In genomic region chr6:25490018-25490865, GRCh38 we compare ENCODE assay signal across 8 cellular contexts.
DNase-seq lines count a peak whose midpoint lies in the region; ATAC-seq and TF ChIP-seq lines count a peak whose summit lies in the region.

No MANE protein-coding gene starts in this region.

- no peak overlapping the region for H3K27ac ChIP-seq in adrenal gland

- peaks cover 15% of the 10 kb centered on the region for H3K36me3 Mint-ChIP-seq in T-cell

- no peak for TF ChIP-seq POLR2A in adrenal gland (IDR thresholded peaks at IDR 0.05)

- peak; percentile 83 for ATAC-seq in HG02610 (IDR thresholded peaks at IDR 0.05; ENCODE audit: unreplicated experiment)
- peak; percentile 69 to 83 (median 79) for ATAC-seq in T-cell (replicated peaks in 1 of 4)
- ATAC-seq in left cardiac atrium, result peak; percentile 77 to 88
- no peak for ATAC-seq in HG02623 (IDR thresholded peaks at IDR 0.05; ENCODE audit: unreplicated experiment)

- CTCF ChIA-PET in T-cell (lab: Charles Lee), result interaction anchor here (0.6 to 3.8 kb wide), 38 partner anchors 10 to 1030 kb away, joined by 3 to 112 read pairs (median 4); partner anchors contain the start of gene CARMIL1 (in 2 of the 2)

- H3K36me3 ChIP-seq in adrenal gland (replicated peaks in 1 of 2), result no peaks in the 10 kb centered on the region

- WGBS in adrenal gland, 4 donors, result 58 to 64% (median 61%) methylated on average over 9 of the region's 9 CpGs

- H3K4me1 ChIP-seq in adrenal gland (replicated peaks in 1 of 2), result peaks cover 0 to 12% of the 10 kb centered on the region in 2 donors

- H3K9me3 Mint-ChIP-seq in T-cell, result no peaks in the 10 kb centered on the region

- H3K27me3 ChIP-seq in adrenal gland, result no peaks in the 10 kb centered on the region

- intact Hi-C loops in adrenal gland (cut with DNase I), result loop anchor here in 1 of 2 donors (5.0 kb wide), 1 partner anchor 213 kb away; the partner anchor contains the start of gene CARMIL1
- intact Hi-C loops in left cardiac atrium (cut with DNase I), result loop anchor here in 1 of 2 donors (1.0 kb wide), 1 partner anchor 212 kb away; no protein-coding TSS in a partner anchor

- POLR2A ChIA-PET in T-cell (lab: Charles Lee), result interaction anchor here (0.5 to 0.6 kb wide), 4 partner anchors 101 to 484 kb away, joined by 3 to 5 read pairs (median 4); no protein-coding TSS in a partner anchor

- H3K4me3 ChIP-seq in adrenal gland (no peak overlapping the region), retinal pigment epithelial cell (ENCODE audit: low read length) (no peak overlapping the region)

- no peaks in the 10 kb centered on the region for H3K9me3 ChIP-seq in adrenal gland (replicated peaks in 1 of 3)

- H3K27ac Mint-ChIP-seq in T-cell, result peak overlapping the region; percentile 47 to 78

- DNase-seq in GM03348 (ENCODE audit: low spot score) (peak; percentile 85), NCI-H146 (lab: John Stamatoyannopoulos, UW) (peak; percentile 95), T-cell (peak; percentile 27 to 75 (median 56)), adrenal gland (peak; percentile 79 to 92 (median 82)), left cardiac atrium (peak; percentile 66), retinal pigment epithelial cell (ENCODE audit: low read depth) (no peak)

- H3K4me1 Mint-ChIP-seq in T-cell, result peaks cover 6 to 9% (median 7%) of the 10 kb centered on the region in 3 donors

- H3K4me3 Mint-ChIP-seq in T-cell, result no peak overlapping the region

- peak; percentile 75 to 90 (median 88) for TF ChIP-seq CTCF in adrenal gland (IDR thresholded peaks at IDR 0.05)
- peak; percentile 89 for TF ChIP-seq CTCF in retinal pigment epithelial cell (conservative IDR thresholded peaks at IDR 0.05; ENCODE audit: low read depth, low read length)

- H3K27me3 Mint-ChIP-seq in T-cell, result no peaks in the 10 kb centered on the region
